Comparison of ENCODE assay signal across 12 cellular contexts in the genomic region with DNA sequence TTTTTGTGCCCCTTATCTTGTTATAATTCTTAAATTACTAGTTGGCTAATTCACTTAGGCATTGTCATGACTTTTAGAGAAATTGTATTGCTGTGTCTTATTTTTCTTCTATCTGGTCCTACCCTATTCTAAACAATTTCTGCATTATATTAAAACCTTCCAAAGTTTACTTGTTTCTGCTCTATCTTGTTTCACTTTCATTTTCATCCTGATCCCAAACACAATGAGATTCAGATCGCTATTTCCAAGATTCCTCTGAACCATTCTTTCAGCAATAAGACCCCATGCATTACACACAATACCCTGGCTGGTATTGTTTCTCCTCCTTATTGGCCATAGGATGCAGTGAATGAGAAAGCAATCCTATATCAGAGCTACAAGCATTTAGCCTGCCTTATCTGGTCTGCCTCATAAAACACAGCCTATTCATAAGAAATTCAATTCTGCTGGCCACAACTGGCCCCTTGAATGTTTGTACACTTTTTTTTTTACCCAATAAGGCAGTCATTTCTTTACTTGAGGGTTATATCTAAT.
DNase-seq lines count a peak whose midpoint lies in the region; ATAC-seq and TF ChIP-seq lines count a peak whose summit lies in the region.
"Had no signal": no experiment of that assay in that cellular context is flagged by ENCODE, and none has a peak within 500 bp of the region (broad histone marks: within the 10 kb centered on the region; RNA-seq: fewer than 3 reads in every experiment).

No MANE protein-coding gene starts in this region.

- H3K9me3 ChIP-seq in lower lobe of right lung (no peaks in the 10 kb centered on the region), upper lobe of left lung (no peaks in the 10 kb centered on the region)
- H3K9me3 ChIP-seq: SJCRH30 had no signal

- no peaks in the 10 kb centered on the region for H3K36me3 Mint-ChIP-seq in activated naive CD4-positive, alpha-beta T cell treated with anti-CD3 and anti-CD28 coated beads, Interleukin-2, amount 10 ng/mL, durations not matched to agents 7 days and 5 days
- no peaks in the 10 kb centered on the region for H3K36me3 Mint-ChIP-seq in activated naive CD4-positive, alpha-beta T cell treated with anti-CD3 and anti-CD28 coated beads for 36 hours (ENCODE audit: low read depth)
- no peaks in the 10 kb centered on the region for H3K36me3 Mint-ChIP-seq in activated T-helper 17 cell treated with anti-CD3 and anti-CD28 coated beads, Interleukin-2, amount 50 U/mL, for 72 hours (ENCODE audit: low read depth)
- H3K36me3 Mint-ChIP-seq: CD14-positive monocyte had no signal

- TF ChIP-seq CTCF in lower lobe of right lung (IDR thresholded peaks at IDR 0.05) (no peak), upper lobe of left lung (IDR thresholded peaks at IDR 0.05) (no peak)

- H3K27ac ChIP-seq in lower lobe of right lung, result no peak overlapping the region
- no peak overlapping the region for H3K27ac ChIP-seq in upper lobe of left lung
- H3K27ac ChIP-seq: right atrium auricular region, SJCRH30 had no signal

- TF ChIP-seq POLR2A in upper lobe of left lung (IDR thresholded peaks at IDR 0.05), result no peak

- intact Hi-C loops in activated naive CD4-positive, alpha-beta T cell treated with anti-CD3 and anti-CD28 coated beads for 36 hours (cut with micrococcal nuclease), result no loop called here
- intact Hi-C loops in lower lobe of right lung (cut with DNase I), result no loop called here

- H3K27me3 Mint-ChIP-seq in activated naive CD4-positive, alpha-beta T cell treated with anti-CD3 and anti-CD28 coated beads, Interleukin-2, amount 10 ng/mL, durations not matched to agents 7 days and 5 days, result peaks cover 3% of the 10 kb centered on the region
- peaks cover 28% of the 10 kb centered on the region for H3K27me3 Mint-ChIP-seq in activated naive CD4-positive, alpha-beta T cell treated with anti-CD3 and anti-CD28 coated beads for 36 hours (ENCODE audit: low read depth)
- peaks cover 28% of the 10 kb centered on the region for H3K27me3 Mint-ChIP-seq in activated T-helper 17 cell treated with anti-CD3 and anti-CD28 coated beads, Interleukin-2, amount 50 U/mL, for 72 hours

- ATAC-seq in activated T-helper 17 cell treated with anti-CD3 and anti-CD28 coated beads, Interleukin-2, amount 50 U/mL, for 72 hours (replicated peaks), result no peak
- ATAC-seq in lower lobe of right lung (no peak), upper lobe of left lung (ENCODE audit: low FRiP score in 2 of 2) (no peak), HG03432 (IDR thresholded peaks at IDR 0.05; ENCODE audit: unreplicated experiment) (no peak), GM21717 (IDR thresholded peaks at IDR 0.05; ENCODE audit: unreplicated experiment) (no peak)

- H3K27ac Mint-ChIP-seq in activated naive CD4-positive, alpha-beta T cell treated with anti-CD3 and anti-CD28 coated beads, Interleukin-2, amount 10 ng/mL, durations not matched to agents 7 days and 5 days, result no peak overlapping the region
- no peak overlapping the region for H3K27ac Mint-ChIP-seq in activated naive CD4-positive, alpha-beta T cell treated with anti-CD3 and anti-CD28 coated beads for 36 hours
- H3K27ac Mint-ChIP-seq in activated T-helper 17 cell treated with anti-CD3 and anti-CD28 coated beads, Interleukin-2, amount 50 U/mL, for 72 hours, result no peak overlapping the region
- H3K27ac Mint-ChIP-seq: CD14-positive monocyte had no signal

- DNase-seq in activated naive CD4-positive, alpha-beta T cell treated with anti-CD3 and anti-CD28 coated beads, Interleukin-2, amount 10 ng/mL, durations not matched to agents 7 days and 5 days, result no peak
- no peak for DNase-seq in activated naive CD4-positive, alpha-beta T cell treated with anti-CD3 and anti-CD28 coated beads for 36 hours
- no peak for DNase-seq in lower lobe of right lung
- DNase-seq in upper lobe of left lung, result no peak
- DNase-seq in activated CD4-positive, CD25-positive, alpha-beta regulatory T cell (lab: John Stamatoyannopoulos, UW), result no peak
- DNase-seq: NCI-H187 treated with DMSO at 0.1 percent for 48 hours, SJCRH30 had no signal

- WGBS in upper lobe of left lung, 2 donors, result 46 to 64% methylated on average over 1 of the region's 1 CpG

- H3K9me3 Mint-ChIP-seq in activated naive CD4-positive, alpha-beta T cell treated with anti-CD3 and anti-CD28 coated beads, Interleukin-2, amount 10 ng/mL, durations not matched to agents 7 days and 5 days, result no peaks in the 10 kb centered on the region
- H3K9me3 Mint-ChIP-seq in activated naive CD4-positive, alpha-beta T cell treated with anti-CD3 and anti-CD28 coated beads for 36 hours, result no peaks in the 10 kb centered on the region
- H3K9me3 Mint-ChIP-seq in activated T-helper 17 cell treated with anti-CD3 and anti-CD28 coated beads, Interleukin-2, amount 50 U/mL, for 72 hours, result peaks cover 9% of the 10 kb centered on the region

- no peaks in the 10 kb centered on the region for H3K4me1 ChIP-seq in lower lobe of right lung
- no peaks in the 10 kb centered on the region for H3K4me1 ChIP-seq in upper lobe of left lung
- H3K4me1 ChIP-seq: right atrium auricular region, SJCRH30 had no signal

- CTCF ChIA-PET in activated naive CD4-positive, alpha-beta T cell treated with anti-CD3 and anti-CD28 coated beads, Interleukin-2, amount 10 ng/mL, durations not matched to agents 7 days and 5 days (lab: Charles Lee), result no interaction called here
- CTCF ChIA-PET in activated naive CD4-positive, alpha-beta T cell treated with anti-CD3 and anti-CD28 coated beads for 36 hours (lab: Charles Lee), result interaction anchor here (0.6 kb wide), 2 partner anchors 17 to 77 kb away, joined by 4 to 6 read pairs; no protein-coding TSS in a partner anchor

- H3K36me3 ChIP-seq in lower lobe of right lung (no peaks in the 10 kb centered on the region), upper lobe of left lung (no peaks in the 10 kb centered on the region)
- H3K36me3 ChIP-seq: right atrium auricular region, SJCRH30 had no signal

- H3K4me3 ChIP-seq in lower lobe of right lung, result peak overlapping the region; percentile 28
- H3K4me3 ChIP-seq in upper lobe of left lung, result peak overlapping the region in 3 of 4 donors; percentile 6 to 34 (median 21)
- H3K4me3 ChIP-seq: right atrium auricular region, SJCRH30 had no signal

- H3K4me1 Mint-ChIP-seq in activated naive CD4-positive, alpha-beta T cell treated with anti-CD3 and anti-CD28 coated beads, Interleukin-2, amount 10 ng/mL, durations not matched to agents 7 days and 5 days, result peaks cover 2% of the 10 kb centered on the region
- H3K4me1 Mint-ChIP-seq in activated naive CD4-positive, alpha-beta T cell treated with anti-CD3 and anti-CD28 coated beads for 36 hours (ENCODE audit: low read depth), result peaks cover 4% of the 10 kb centered on the region
- H3K4me1 Mint-ChIP-seq in activated T-helper 17 cell treated with anti-CD3 and anti-CD28 coated beads, Interleukin-2, amount 50 U/mL, for 72 hours, result peaks cover 6% of the 10 kb centered on the region
- H3K4me1 Mint-ChIP-seq: CD14-positive monocyte had no signal

- H3K4me3 Mint-ChIP-seq in activated naive CD4-positive, alpha-beta T cell treated with anti-CD3 and anti-CD28 coated beads, Interleukin-2, amount 10 ng/mL, durations not matched to agents 7 days and 5 days, result peak overlapping the region; percentile 55
- no peak overlapping the region for H3K4me3 Mint-ChIP-seq in activated naive CD4-positive, alpha-beta T cell treated with anti-CD3 and anti-CD28 coated beads for 36 hours
- peak overlapping the region; percentile 9 for H3K4me3 Mint-ChIP-seq in activated T-helper 17 cell treated with anti-CD3 and anti-CD28 coated beads, Interleukin-2, amount 50 U/mL, for 72 hours

- H3K27me3 ChIP-seq in lower lobe of right lung (ENCODE audit: low read depth) (no peaks in the 10 kb centered on the region), upper lobe of left lung (no peaks in the 10 kb centered on the region)
- H3K27me3 ChIP-seq: right atrium auricular region, SJCRH30 had no signal

- no peak for TF ChIP-seq EP300 in upper lobe of left lung (IDR thresholded peaks at IDR 0.05)
